Comparison of ENCODE assay signal across 23 cellular contexts in the genomic region with DNA sequence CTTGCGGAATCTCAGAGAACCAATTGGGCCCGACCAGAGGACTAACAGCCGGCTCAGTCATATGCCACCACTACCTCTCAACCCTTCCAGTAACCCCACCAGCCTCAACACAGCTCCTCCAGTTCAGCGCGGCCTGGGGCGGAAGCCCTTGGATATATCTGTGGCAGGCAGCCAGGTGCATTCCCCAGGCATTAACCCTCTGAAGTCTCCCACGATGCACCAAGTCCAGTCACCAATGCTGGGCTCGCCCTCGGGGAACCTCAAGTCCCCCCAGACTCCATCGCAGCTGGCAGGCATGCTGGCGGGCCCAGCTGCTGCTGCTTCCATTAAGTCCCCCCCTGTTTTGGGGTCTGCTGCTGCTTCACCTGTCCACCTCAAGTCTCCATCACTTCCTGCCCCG. TPM values are rescaled to one million over a fixed set of nuclear protein-coding genes. Genes with fewer than 3 reads are reported as not detected.
DNase-seq lines count a peak whose midpoint lies in the region; ATAC-seq and TF ChIP-seq lines count a peak whose summit lies in the region.
"Had no signal": no experiment of that assay in that cellular context is flagged by ENCODE, and none has a peak within 500 bp of the region (broad histone marks: within the 10 kb centered on the region; RNA-seq: fewer than 3 reads in every experiment).

No MANE protein-coding gene starts in this region.

- CTCF ChIA-PET in activated CD4-positive, alpha-beta memory T cell treated with anti-CD3 and anti-CD28 coated beads, Interleukin-2, amount 10 ng/mL, durations not matched to agents 7 days and 5 days (lab: Charles Lee) = no interaction called here

- peaks cover 23% of the 10 kb centered on the region for H3K36me3 Mint-ChIP-seq in activated naive CD4-positive, alpha-beta T cell treated with anti-CD3 and anti-CD28 coated beads, Interleukin-2, amount 50 U/mL, for 24 hours
- H3K36me3 Mint-ChIP-seq in activated naive CD4-positive, alpha-beta T cell treated with anti-CD3 and anti-CD28 coated beads, Interleukin-2, amount 50 U/mL, for 72 hours = peaks cover 15% of the 10 kb centered on the region in 2 donors
- peaks cover 32% of the 10 kb centered on the region for H3K36me3 Mint-ChIP-seq in activated T-helper 1 cell treated with anti-CD3 and anti-CD28 coated beads, Interleukin-12 subunit alpha, Interleukin-12 subunit beta, Interleukin-2, Interleukin-4 antibody, amounts not matched to agents 30 ng/mL and 10 ng/mL and 1 ng/mL, durations not matched to agents 14 hours and 24 hours and 36 hours (ENCODE audit: low read depth)
- peaks cover 98% of the 10 kb centered on the region for H3K36me3 Mint-ChIP-seq in nephron progenitor cell (ENCODE audit: low read depth)
- H3K36me3 Mint-ChIP-seq in activated CD4-positive, alpha-beta memory T cell treated with anti-CD3 and anti-CD28 coated beads, Interleukin-2, amount 10 ng/mL, durations not matched to agents 7 days and 5 days (ENCODE audit: low read depth) = peaks cover 55% of the 10 kb centered on the region

- TF ChIP-seq CTCF in nephron progenitor cell (IDR thresholded peaks at IDR 0.05) = no peak

- POLR2A ChIA-PET in activated CD4-positive, alpha-beta memory T cell treated with anti-CD3 and anti-CD28 coated beads, Interleukin-2, amount 10 ng/mL, durations not matched to agents 7 days and 5 days (lab: Charles Lee) = no interaction called here

- intact Hi-C loops in activated T-helper 1 cell treated with anti-CD3 and anti-CD28 coated beads, Interleukin-12 subunit alpha, Interleukin-12 subunit beta, Interleukin-2, Interleukin-4 antibody, amounts not matched to agents 30 ng/mL and 10 ng/mL and 1 ng/mL, durations not matched to agents 14 hours and 24 hours and 36 hours (cut with micrococcal nuclease) = no loop called here

- H3K9me3 Mint-ChIP-seq in activated naive CD4-positive, alpha-beta T cell treated with anti-CD3 and anti-CD28 coated beads, Interleukin-2, amount 50 U/mL, for 24 hours = no peaks in the 10 kb centered on the region
- H3K9me3 Mint-ChIP-seq in activated naive CD4-positive, alpha-beta T cell treated with anti-CD3 and anti-CD28 coated beads, Interleukin-2, amount 50 U/mL, for 72 hours = no peaks in the 10 kb centered on the region
- H3K9me3 Mint-ChIP-seq in activated T-helper 1 cell treated with anti-CD3 and anti-CD28 coated beads, Interleukin-12 subunit alpha, Interleukin-12 subunit beta, Interleukin-2, Interleukin-4 antibody, amounts not matched to agents 30 ng/mL and 10 ng/mL and 1 ng/mL, durations not matched to agents 14 hours and 24 hours and 36 hours = no peaks in the 10 kb centered on the region
- H3K9me3 Mint-ChIP-seq in nephron progenitor cell = no peaks in the 10 kb centered on the region
- H3K9me3 Mint-ChIP-seq in activated CD4-positive, alpha-beta memory T cell treated with anti-CD3 and anti-CD28 coated beads, Interleukin-2, amount 10 ng/mL, durations not matched to agents 7 days and 5 days = no peaks in the 10 kb centered on the region
- H3K9me3 Mint-ChIP-seq: CD14-positive monocyte, H9 had no signal

- no peaks in the 10 kb centered on the region for H3K27me3 Mint-ChIP-seq in activated naive CD4-positive, alpha-beta T cell treated with anti-CD3 and anti-CD28 coated beads, Interleukin-2, amount 50 U/mL, for 24 hours
- H3K27me3 Mint-ChIP-seq in activated T-helper 1 cell treated with anti-CD3 and anti-CD28 coated beads, Interleukin-12 subunit alpha, Interleukin-12 subunit beta, Interleukin-2, Interleukin-4 antibody, amounts not matched to agents 30 ng/mL and 10 ng/mL and 1 ng/mL, durations not matched to agents 14 hours and 24 hours and 36 hours (ENCODE audit: insufficient read depth) = no peaks in the 10 kb centered on the region
- peaks cover 2% of the 10 kb centered on the region for H3K27me3 Mint-ChIP-seq in nephron progenitor cell (ENCODE audit: low read depth, poor library complexity)
- no peaks in the 10 kb centered on the region for H3K27me3 Mint-ChIP-seq in activated CD4-positive, alpha-beta memory T cell treated with anti-CD3 and anti-CD28 coated beads, Interleukin-2, amount 10 ng/mL, durations not matched to agents 7 days and 5 days
- H3K27me3 Mint-ChIP-seq: B cell had no signal

- peak overlapping the region; percentile 76 for H3K27ac Mint-ChIP-seq in activated naive CD4-positive, alpha-beta T cell treated with anti-CD3 and anti-CD28 coated beads, Interleukin-2, amount 50 U/mL, for 24 hours
- H3K27ac Mint-ChIP-seq in activated naive CD4-positive, alpha-beta T cell treated with anti-CD3 and anti-CD28 coated beads, Interleukin-2, amount 50 U/mL, for 72 hours = peak overlapping the region in 1 of 2 donors; percentile 48
- H3K27ac Mint-ChIP-seq in activated T-helper 1 cell treated with anti-CD3 and anti-CD28 coated beads, Interleukin-12 subunit alpha, Interleukin-12 subunit beta, Interleukin-2, Interleukin-4 antibody, amounts not matched to agents 30 ng/mL and 10 ng/mL and 1 ng/mL, durations not matched to agents 14 hours and 24 hours and 36 hours = no peak overlapping the region
- peak overlapping the region; percentile 49 for H3K27ac Mint-ChIP-seq in nephron progenitor cell
- H3K27ac Mint-ChIP-seq in activated CD4-positive, alpha-beta memory T cell treated with anti-CD3 and anti-CD28 coated beads, Interleukin-2, amount 10 ng/mL, durations not matched to agents 7 days and 5 days = no peak overlapping the region
- H3K27ac Mint-ChIP-seq: B cell, CD14-positive monocyte, H9 had no signal

- no peak for DNase-seq in activated naive CD4-positive, alpha-beta T cell treated with anti-CD3 and anti-CD28 coated beads, Interleukin-2, amount 50 U/mL, for 72 hours (ENCODE audit: low spot score in 2 of 2)
- no peak for DNase-seq in activated T-helper 1 cell treated with anti-CD3 and anti-CD28 coated beads, Interleukin-12 subunit alpha, Interleukin-12 subunit beta, Interleukin-2, Interleukin-4 antibody, amounts not matched to agents 30 ng/mL and 10 ng/mL and 1 ng/mL, durations not matched to agents 14 hours and 24 hours and 36 hours (ENCODE audit: low spot score)
- DNase-seq in nephron progenitor cell (no peak), ureter (ENCODE audit: low spot score) (no peak), NCI-H1417 treated with DMSO at 0.1 percent for 48 hours (lab: John Stamatoyannopoulos, UW) (no peak)
- DNase-seq in activated CD4-positive, alpha-beta memory T cell treated with anti-CD3 and anti-CD28 coated beads, Interleukin-2, amount 10 ng/mL, durations not matched to agents 7 days and 5 days = no peak
- DNase-seq: DMS79, GM23248, H9, Kasumi-1, MG63, NCI-H1417, NCI-H187, NCI-H2107, NCI-H446 treated with DMSO at 0.1 percent for 48 hours, NCI-H526 treated with DMSO at 0.1 percent for 48 hours, OCI-M1, SJCRH30 had no signal

- peaks cover 25% of the 10 kb centered on the region for H3K4me1 Mint-ChIP-seq in activated naive CD4-positive, alpha-beta T cell treated with anti-CD3 and anti-CD28 coated beads, Interleukin-2, amount 50 U/mL, for 24 hours
- peaks cover 33% of the 10 kb centered on the region for H3K4me1 Mint-ChIP-seq in activated T-helper 1 cell treated with anti-CD3 and anti-CD28 coated beads, Interleukin-12 subunit alpha, Interleukin-12 subunit beta, Interleukin-2, Interleukin-4 antibody, amounts not matched to agents 30 ng/mL and 10 ng/mL and 1 ng/mL, durations not matched to agents 14 hours and 24 hours and 36 hours (ENCODE audit: low read depth)
- H3K4me1 Mint-ChIP-seq in nephron progenitor cell = peaks cover 21% of the 10 kb centered on the region
- peaks cover 27% of the 10 kb centered on the region for H3K4me1 Mint-ChIP-seq in activated CD4-positive, alpha-beta memory T cell treated with anti-CD3 and anti-CD28 coated beads, Interleukin-2, amount 10 ng/mL, durations not matched to agents 7 days and 5 days

- no peak for ATAC-seq in activated naive CD4-positive, alpha-beta T cell treated with anti-CD3 and anti-CD28 coated beads, Interleukin-2, amount 50 U/mL, for 72 hours
- ATAC-seq: A549, GM12878 had no signal

- no peak overlapping the region for H3K4me3 Mint-ChIP-seq in activated naive CD4-positive, alpha-beta T cell treated with anti-CD3 and anti-CD28 coated beads, Interleukin-2, amount 50 U/mL, for 24 hours
- peak overlapping the region; percentile 41 for H3K4me3 Mint-ChIP-seq in activated T-helper 1 cell treated with anti-CD3 and anti-CD28 coated beads, Interleukin-12 subunit alpha, Interleukin-12 subunit beta, Interleukin-2, Interleukin-4 antibody, amounts not matched to agents 30 ng/mL and 10 ng/mL and 1 ng/mL, durations not matched to agents 14 hours and 24 hours and 36 hours
- no peak overlapping the region for H3K4me3 Mint-ChIP-seq in nephron progenitor cell
- H3K4me3 Mint-ChIP-seq in activated CD4-positive, alpha-beta memory T cell treated with anti-CD3 and anti-CD28 coated beads, Interleukin-2, amount 10 ng/mL, durations not matched to agents 7 days and 5 days = no peak overlapping the region
- H3K4me3 Mint-ChIP-seq: B cell, CD14-positive monocyte, H9 had no signal

RNA-seq across cellular contexts. Expression of a gene that starts 49.8 kb away (rescaled TPM):
- 10 to 100 TPM in 1 of 2 donors, 1 to 10 TPM in 1; 9.0 to 19.6 TPM for total RNA-seq in activated naive CD4-positive, alpha-beta T cell treated with anti-CD3 and anti-CD28 coated beads, Interleukin-2, amount 50 U/mL, for 72 hours
- 14.1 and 14.7 TPM in 2 replicates for total RNA-seq in activated T-helper 1 cell treated with anti-CD3 and anti-CD28 coated beads, Interleukin-12 subunit alpha, Interleukin-12 subunit beta, Interleukin-2, Interleukin-4 antibody, amounts not matched to agents 30 ng/mL and 10 ng/mL and 1 ng/mL, durations not matched to agents 14 hours and 24 hours and 36 hours
- 64.9 TPM for total RNA-seq in ureter
- 10 to 100 TPM; 17.8 to 21.0 TPM for total RNA-seq in activated CD4-positive, alpha-beta memory T cell treated with anti-CD3 and anti-CD28 coated beads, Interleukin-2, amount 10 ng/mL, durations not matched to agents 7 days and 5 days

Comparison
In these comparisons a context has a peak if more than half of its experiments do, and no peak if none do; other contexts are left out.
1. H3K27ac Mint-ChIP-seq: peak in activated naive CD4-positive, alpha-beta T cell treated with anti-CD3 and anti-CD28 coated beads, Interleukin-2, amount 50 U/mL, for 24 hours (single experiment) and nephron progenitor cell (single experiment); none in activated T-helper 1 cell treated with anti-CD3 and anti-CD28 coated beads, Interleukin-12 subunit alpha, Interleukin-12 subunit beta, Interleukin-2, Interleukin-4 antibody, amounts not matched to agents 30 ng/mL and 10 ng/mL and 1 ng/mL, durations not matched to agents 14 hours and 24 hours and 36 hours (single experiment) and activated CD4-positive, alpha-beta memory T cell treated with anti-CD3 and anti-CD28 coated beads, Interleukin-2, amount 10 ng/mL, durations not matched to agents 7 days and 5 days (single experiment).